In genomic region chr2:2809771-2810170, GRCh38 we compare ENCODE assay signal across 30 cellular contexts.
"Had no signal": no experiment of that assay in that cellular context is flagged by ENCODE, and none has a peak within 500 bp of the region (broad histone marks: within the 10 kb centered on the region; RNA-seq: fewer than 3 reads in every experiment).

No MANE protein-coding gene starts in this region.

- H3K27me3 ChIP-seq: adrenal gland, body of pancreas, breast epithelium, MG63, SJCRH30 had no signal

- H3K4me3 ChIP-seq: adrenal gland, body of pancreas, breast epithelium, MG63, SJCRH30, SK-N-MC had no signal

- H3K36me3 ChIP-seq: adrenal gland, breast epithelium, MG63, SJCRH30 had no signal

- H3K27ac ChIP-seq: adrenal gland, body of pancreas, breast epithelium, SJCRH30, SK-N-MC had no signal

- H3K9me3 ChIP-seq: body of pancreas, SJCRH30 had no signal

- H3K4me1 ChIP-seq: adrenal gland, body of pancreas, breast epithelium, SJCRH30 had no signal

- DNase-seq: activated CD4-positive, alpha-beta memory T cell treated with anti-CD3 and anti-CD28 coated beads for 36 hours; activated CD4-positive, alpha-beta T cell treated with anti-CD3 and anti-CD28 coated beads for 36 hours; activated CD4-positive, alpha-beta T cell treated with anti-CD3 and anti-CD28 coated beads, Interleukin-2, amount 50 U/mL, for 1 hour; activated gamma-delta T cell treated with Interleukin-2 at 50 U/mL for 16 hours; activated naive CD4-positive, alpha-beta T cell treated with anti-CD3 and anti-CD28 coated beads for 36 hours; activated T-cell treated with anti-CD3 and anti-CD28 coated beads for 4 hours; activated T-cell treated with anti-CD3 and anti-CD28 coated beads, Interleukin-2, amount 50 U/mL, for 4 hours; adrenal gland; body of pancreas; Kasumi-1; KG1; MG63; NCI-H1048; NCI-H1105 treated with DMSO at 0.1 percent for 48 hours; NCI-H1436; NCI-H1694; NCI-H1930; NCI-H2081 treated with DMSO at 0.1 percent for 48 hours; NCI-H226; NCI-H446 treated with DMSO at 0.1 percent for 48 hours; NCI-H524; NCI-H69; NCI-H82; SHP77; SJCRH30; T1000 had no signal

- ATAC-seq: activated CD4-positive, alpha-beta T cell treated with anti-CD3 and anti-CD28 coated beads for 36 hours; activated naive CD4-positive, alpha-beta T cell treated with anti-CD3 and anti-CD28 coated beads, Interleukin-2, amount 50 U/mL, for 72 hours; activated T-cell treated with anti-CD3 and anti-CD28 coated beads, Interleukin-2, amount 50 U/mL, for 4 hours; body of pancreas; Panc1 had no signal
